In genomic region chr10:72124984-72125383, GRCh38 we compare ENCODE assay signal across 14 cellular contexts. TPM values are rescaled to one million over a fixed set of nuclear protein-coding genes. Genes with fewer than 3 reads are reported as not detected.
DNase-seq lines count a peak whose midpoint lies in the region; ATAC-seq and TF ChIP-seq lines count a peak whose summit lies in the region.
"Had no signal": no experiment of that assay in that cellular context is flagged by ENCODE, and none has a peak within 500 bp of the region (broad histone marks: within the 10 kb centered on the region; RNA-seq: fewer than 3 reads in every experiment).

No MANE protein-coding gene starts in this region.

- H3K27ac ChIP-seq in heart left ventricle: peak overlapping the region in 8 of 12 donors; percentile 7 to 55 (median 16)
- H3K27ac ChIP-seq: spleen, tibial artery had no signal

- H3K36me3 ChIP-seq in adipocyte (ENCODE audit: control insufficient read depth, insufficient read depth, low read length, severe bottlenecking) (peaks cover 12% of the 10 kb centered on the region), heart left ventricle (peaks cover 0 to 27% (median 9%) of the 10 kb centered on the region in 9 donors)

- no peaks in the 10 kb centered on the region for H3K27me3 ChIP-seq in adipocyte (replicated peaks; ENCODE audit: control insufficient read depth, insufficient read depth, low read length)
- H3K27me3 ChIP-seq in heart left ventricle: no peaks in the 10 kb centered on the region
- H3K27me3 ChIP-seq: spleen, tibial artery had no signal

- H3K4me1 ChIP-seq in adipocyte (ENCODE audit: control insufficient read depth, insufficient read depth, low read length) (peaks cover 29% of the 10 kb centered on the region), heart left ventricle (peaks cover 0 to 15% (median 4%) of the 10 kb centered on the region in 12 donors)
- H3K4me1 ChIP-seq: tibial artery had no signal

- no peak for TF ChIP-seq CTCF in heart left ventricle (IDR thresholded peaks at IDR 0.05)

- H3K4me3 ChIP-seq in adipocyte (ENCODE audit: low read length): no peak overlapping the region
- H3K4me3 ChIP-seq in heart left ventricle: no peak overlapping the region
- H3K4me3 ChIP-seq: spleen, tibial artery had no signal

- H3K9ac ChIP-seq in adipocyte (ENCODE audit: low read length): peak overlapping the region; percentile 46

- intact Hi-C loops in heart left ventricle (cut with DNase I): loop anchor here in 7 of 10 donors (5.0 kb wide), 5 partner anchors 87 to 212 kb away; partner anchors contain the start of genes ANAPC16 (in 2 of the 7) and ASCC1 (in 2 of the 7)
- intact Hi-C loops in sciatic nerve (cut with DNase I): no loop called here

- TF ChIP-seq POLR2A in heart left ventricle (IDR thresholded peaks at IDR 0.05): no peak

- 56 to 68% (median 60%) methylated on average over 1 of the region's 1 CpG for WGBS in heart left ventricle, 4 donors

- in situ Hi-C loops in G401 (cut with HindIII; ENCODE audit: low sequenced_read_pairs): no loop called here

- ATAC-seq in heart left ventricle: peak in 3 of 4 donors; percentile 27 to 68 (median 60)
- ATAC-seq in sciatic nerve: peak; percentile 76

- H3K9me3 ChIP-seq in adipocyte (ENCODE audit: control insufficient read depth, low read length) (no peaks in the 10 kb centered on the region), heart left ventricle (no peaks in the 10 kb centered on the region)
- H3K9me3 ChIP-seq: spleen, tibial artery had no signal

- DNase-seq in G401 (ENCODE audit: low spot score) (peak; percentile 27), adipocyte (ENCODE audit: low read depth) (peak; percentile 69), heart left ventricle (no peak), sciatic nerve (ENCODE audit: low spot score) (no peak), inferior parietal cortex (ENCODE audit: extremely low spot score) (no peak), NCI-H2196 treated with DMSO at 0.1 percent for 48 hours (lab: John Stamatoyannopoulos, UW; ENCODE audit: unreplicated experiment) (no peak), DMS79 (lab: John Stamatoyannopoulos, UW) (no peak)
- no peak for DNase-seq in effector CD8-positive, alpha-beta T cell (lab: John Stamatoyannopoulos, UW)
- DNase-seq: H7, naive B cell, NCI-H1092 treated with DMSO at 0.1 percent for 48 hours, NCI-H510A treated with DMSO at 0.1 percent for 48 hours, spleen, tibial artery had no signal

RNA-seq across cellular contexts. Expression of gene SPOCK2, which starts 36.6 kb away (rescaled TPM):
- 0.12 and 0.17 TPM in 2 replicates for total RNA-seq in G401 (2014; rRNA removed; shearing (Covaris generic))
- 10 to 100 TPM in 3 of 9 donors, 1 to 10 TPM in 6; 4.4 to 15.1 (median 6.9) TPM for total RNA-seq in heart left ventricle
- 10 to 100 TPM; 11.2 to 16.6 TPM for polyA plus RNA-seq in heart left ventricle
- 5.3 TPM for total RNA-seq in sciatic nerve

Comparison
In these comparisons a context has a peak if more than half of its experiments do, and no peak if none do; other contexts are left out.
1. DNase-seq: peak in G401 (single experiment) and adipocyte (single experiment); none in heart left ventricle (0 of 5), sciatic nerve (single experiment), inferior parietal cortex (single experiment), effector CD8-positive, alpha-beta T cell (single experiment), NCI-H2196 treated with DMSO at 0.1 percent for 48 hours (single experiment) and DMS79 (single experiment).